In the genomic region with DNA sequence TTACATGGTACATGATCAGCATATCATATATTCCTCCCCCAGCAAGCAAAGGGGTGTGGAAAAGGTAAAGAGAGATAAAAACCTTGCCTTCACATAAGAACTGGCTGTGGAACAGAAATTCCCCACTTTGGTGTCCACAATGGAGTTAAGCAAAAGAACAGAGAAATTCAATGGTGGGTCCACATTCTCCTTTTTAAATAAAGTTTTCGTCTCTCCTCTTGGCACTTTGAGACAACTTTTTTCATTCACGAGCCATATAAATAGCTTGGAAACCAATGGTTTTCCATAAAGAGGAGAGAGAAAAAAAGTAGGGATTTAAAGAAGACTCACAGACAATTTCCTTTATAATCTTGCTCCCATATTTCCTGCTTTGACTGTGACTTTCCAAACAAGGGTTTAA, we compare ENCODE assay signal across 1 cellular context.
TF ChIP-seq lines count a peak whose summit lies in the region.

No MANE protein-coding gene starts in this region.

TF ChIP-seq in GM23338, 12 proteins besides CTCF, POLR2A, EP300 and RAD21 (continued from another document):
- TF ChIP-seq STAT1 (IDR thresholded peaks at IDR 0.05; ENCODE audit: unreplicated experiment) (no peak), ZNF331 (CRISPR knock-in tag; IDR thresholded peaks at IDR 0.05; ENCODE audit: low read depth) (no peak), POLR2AphosphoS5 (IDR thresholded peaks at IDR 0.05; ENCODE audit: low read depth) (no peak), ZNF462 (CRISPR knock-in tag; IDR thresholded peaks at IDR 0.05) (no peak), JUNB (IDR thresholded peaks at IDR 0.05; ENCODE audit: unreplicated experiment) (no peak), ZNF114 (CRISPR knock-in tag; IDR thresholded peaks at IDR 0.05) (no peak), CREB1 (CRISPR knock-in tag; IDR thresholded peaks at IDR 0.05; ENCODE audit: low read depth) (no peak), EZH2phosphoT487 (IDR thresholded peaks at IDR 0.05; ENCODE audit: unreplicated experiment) (no peak), NANOG (IDR thresholded peaks at IDR 0.05; ENCODE audit: borderline replicate concordance) (no peak)
- TF ChIP-seq, protein P1, sequence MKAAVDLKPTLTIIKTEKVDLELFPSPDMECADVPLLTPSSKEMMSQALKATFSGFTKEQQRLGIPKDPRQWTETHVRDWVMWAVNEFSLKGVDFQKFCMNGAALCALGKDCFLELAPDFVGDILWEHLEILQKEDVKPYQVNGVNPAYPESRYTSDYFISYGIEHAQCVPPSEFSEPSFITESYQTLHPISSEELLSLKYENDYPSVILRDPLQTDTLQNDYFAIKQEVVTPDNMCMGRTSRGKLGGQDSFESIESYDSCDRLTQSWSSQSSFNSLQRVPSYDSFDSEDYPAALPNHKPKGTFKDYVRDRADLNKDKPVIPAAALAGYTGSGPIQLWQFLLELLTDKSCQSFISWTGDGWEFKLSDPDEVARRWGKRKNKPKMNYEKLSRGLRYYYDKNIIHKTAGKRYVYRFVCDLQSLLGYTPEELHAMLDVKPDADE (IDR thresholded peaks at IDR 0.05), result no peak
